13 cellular contexts compared by ENCODE assay signal in the genomic region with DNA sequence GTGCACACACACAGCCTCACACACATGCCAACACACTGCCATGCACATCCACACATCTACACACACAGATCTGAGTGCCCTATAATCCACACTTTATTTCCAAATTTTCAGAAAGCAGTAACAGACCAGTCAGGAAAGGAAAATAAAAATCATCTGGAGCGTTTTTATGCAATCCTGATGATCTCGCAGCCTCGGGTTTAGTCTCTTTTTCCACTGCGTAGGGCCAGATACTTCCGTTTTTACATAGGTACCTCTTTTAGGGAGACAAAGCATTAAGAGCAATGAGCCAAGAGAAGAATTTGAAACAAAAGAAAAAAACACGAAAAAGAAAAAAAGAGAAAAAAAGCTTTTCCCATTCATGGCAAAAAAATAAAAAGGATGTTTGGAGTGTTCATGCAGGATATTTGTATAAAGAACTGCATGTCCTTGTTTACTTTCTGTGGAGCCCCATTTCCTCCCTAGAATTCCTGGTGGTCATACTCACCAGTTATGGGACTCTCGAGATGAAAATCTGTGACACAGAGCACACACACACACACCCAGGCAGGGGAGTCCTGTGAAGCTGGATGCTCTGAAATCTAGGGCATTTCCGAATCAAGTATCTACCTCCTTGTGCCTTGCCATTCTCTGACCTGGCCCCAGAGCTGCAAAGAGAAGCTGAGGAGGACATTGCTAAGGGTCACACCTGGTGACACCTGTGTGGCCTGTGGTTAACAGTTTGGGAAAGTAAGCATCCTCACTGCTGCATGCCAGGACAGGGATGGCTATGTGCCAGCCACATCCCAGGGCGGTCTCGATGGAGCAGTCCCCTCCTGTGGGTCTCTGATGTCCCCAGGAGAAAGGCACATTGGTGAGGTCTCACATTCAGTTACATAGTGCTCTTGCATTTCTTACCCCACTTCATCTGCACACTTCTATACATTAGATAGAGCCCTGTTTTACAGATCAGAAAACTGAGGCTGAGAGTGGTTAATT.
A peak's percentile ranks its signal among the peaks of the same experiment; 100 is the strongest.
DNase-seq lines count a peak whose midpoint lies in the region; ATAC-seq, FAIRE-seq and TF ChIP-seq lines count a peak whose summit lies in the region.
"Had no signal": no experiment of that assay in that cellular context is flagged by ENCODE, and none has a peak within 500 bp of the region (broad histone marks: within the 10 kb centered on the region; RNA-seq: fewer than 3 reads in every experiment).

No MANE protein-coding gene starts in this region.

- H3K9me3 ChIP-seq in RWPE2 (ENCODE audit: severe bottlenecking) (no peaks in the 10 kb centered on the region), endothelial cell of umbilical vein (replicated peaks; ENCODE audit: control insufficient read depth, insufficient read depth, low read length) (no peaks in the 10 kb centered on the region)

- ATAC-seq in RWPE2 (ENCODE audit: low read depth) (peak; percentile 40; the same call in 2 of the 3 replicates), omental fat pad (ENCODE audit: low FRiP score) (no peak)
- ATAC-seq in stimulated activated effector memory CD8-positive, alpha-beta T cell treated with anti-CD3 and anti-CD28 coated beads, Interleukin-12 subunit alpha, Interleukin-12 subunit beta, amount 100 ng/mL, for 72 hours, result no peak

- peak overlapping the region; percentile 5 for H3K4me3 Mint-ChIP-seq in activated naive CD4-positive, alpha-beta T cell treated with anti-CD3 and anti-CD28 coated beads for 36 hours
- H3K4me3 Mint-ChIP-seq in stimulated activated effector memory CD8-positive, alpha-beta T cell treated with anti-CD3 and anti-CD28 coated beads, Interleukin-12 subunit alpha, Interleukin-12 subunit beta, amount 100 ng/mL, for 72 hours, result peak overlapping the region; percentile 14
- H3K4me3 Mint-ChIP-seq: activated naive CD8-positive, alpha-beta T cell treated with anti-CD3 and anti-CD28 coated beads, Interleukin-2, amount 10 ng/mL, durations not matched to agents 7 days and 5 days had no signal

- H3K4me2 ChIP-seq in endothelial cell of umbilical vein (ENCODE audit: insufficient read depth, low read length), result peak overlapping the region; percentile 51

- H2AFZ ChIP-seq in endothelial cell of umbilical vein (ENCODE audit: low read depth, low read length), result no peak overlapping the region

- peaks cover 91% of the 10 kb centered on the region for H3K4me1 Mint-ChIP-seq in activated naive CD4-positive, alpha-beta T cell treated with anti-CD3 and anti-CD28 coated beads for 36 hours (ENCODE audit: low read depth)
- peaks cover 86% of the 10 kb centered on the region for H3K4me1 Mint-ChIP-seq in stimulated activated effector memory CD8-positive, alpha-beta T cell treated with anti-CD3 and anti-CD28 coated beads, Interleukin-12 subunit alpha, Interleukin-12 subunit beta, amount 100 ng/mL, for 72 hours

- TF ChIP-seq CTCF in RWPE2 (IDR thresholded peaks at IDR 0.05; ENCODE audit: poor library complexity, severe bottlenecking), result no peak
- TF ChIP-seq CTCF in endothelial cell of umbilical vein (IDR thresholded peaks at IDR 0.05; ENCODE audit: extremely low read depth in 1 of 2, insufficient read depth in 1 of 2, low read depth in 1 of 2, low read length in 2 of 2), result no peak
- TF ChIP-seq CTCF in omental fat pad (IDR thresholded peaks at IDR 0.05), result no peak

- H3K27me3 ChIP-seq in RWPE2 (ENCODE audit: insufficient read depth, poor library complexity, severe bottlenecking), result no peaks in the 10 kb centered on the region
- H3K27me3 ChIP-seq in endothelial cell of umbilical vein (ENCODE audit: control insufficient read depth in 2 of 2, insufficient read depth in 2 of 2, low read length in 2 of 2), result no peaks in the 10 kb centered on the region

- H3K27ac ChIP-seq in RWPE2 (ENCODE audit: poor library complexity, severe bottlenecking), result peak overlapping the region; percentile 33
- no peak overlapping the region for H3K27ac ChIP-seq in endothelial cell of umbilical vein (ENCODE audit: insufficient read depth, low read depth, low read length)
- H3K27ac ChIP-seq: C4-2B, epithelial cell of prostate had no signal

- H3K27ac Mint-ChIP-seq in activated naive CD4-positive, alpha-beta T cell treated with anti-CD3 and anti-CD28 coated beads for 36 hours, result peak overlapping the region; percentile 24
- peak overlapping the region; percentile 97 for H3K27ac Mint-ChIP-seq in stimulated activated effector memory CD8-positive, alpha-beta T cell treated with anti-CD3 and anti-CD28 coated beads, Interleukin-12 subunit alpha, Interleukin-12 subunit beta, amount 100 ng/mL, for 72 hours
- H3K27ac Mint-ChIP-seq: activated naive CD8-positive, alpha-beta T cell treated with anti-CD3 and anti-CD28 coated beads, Interleukin-2, amount 10 ng/mL, durations not matched to agents 7 days and 5 days had no signal

- FAIRE-seq in endothelial cell of umbilical vein (lab: Jason Lieb, UNC), result peak; percentile 74
- FAIRE-seq: GM12892 had no signal

- H4K20me1 ChIP-seq in endothelial cell of umbilical vein (replicated peaks; ENCODE audit: control insufficient read depth, extremely low read depth, insufficient read depth, low read length), result no peaks in the 10 kb centered on the region

- no peak for DNase-seq in activated naive CD4-positive, alpha-beta T cell treated with anti-CD3 and anti-CD28 coated beads for 36 hours
- DNase-seq in activated naive CD4-positive, alpha-beta T cell treated with anti-CD3 and anti-CD28 coated beads, Interleukin-2, amount 50 U/mL, for 16 hours, result no peak
- DNase-seq in RWPE2 (ENCODE audit: low spot score) (no peak), endothelial cell of umbilical vein (ENCODE audit: low read depth, low spot score) (no peak), omental fat pad (ENCODE audit: low spot score) (no peak), middle frontal gyrus (ENCODE audit: extremely low spot score, low spot score) (no peak)
- no peak for DNase-seq in stimulated activated effector memory CD8-positive, alpha-beta T cell treated with anti-CD3 and anti-CD28 coated beads, Interleukin-12 subunit alpha, Interleukin-12 subunit beta, amount 100 ng/mL, for 72 hours (ENCODE audit: low spot score in 2 of 2)
- no peak for DNase-seq in stimulated activated CD8-positive, alpha-beta memory T cell treated with anti-CD3 and anti-CD28 coated beads, Interleukin-4, amount 100 ng/mL, for 48 hours
- DNase-seq: activated naive CD8-positive, alpha-beta T cell treated with anti-CD3 and anti-CD28 coated beads, Interleukin-2, amount 10 ng/mL, durations not matched to agents 7 days and 5 days; KG1 had no signal

- H3K9me1 ChIP-seq in endothelial cell of umbilical vein (replicated peaks; ENCODE audit: control insufficient read depth, extremely low read depth, insufficient read depth, low read length), result no peaks in the 10 kb centered on the region

- CTCF ChIA-PET in activated naive CD4-positive, alpha-beta T cell treated with anti-CD3 and anti-CD28 coated beads for 36 hours (lab: Charles Lee), result interaction anchor here (1.0 to 2.9 kb wide), 2 partner anchors 17 to 75 kb away, joined by 4 to 8 read pairs; no protein-coding TSS in a partner anchor
- CTCF ChIA-PET in endothelial cell of umbilical vein (lab: Charles Lee), result interaction anchor here (0.9 to 1.4 kb wide), 5 partner anchors 9 to 885 kb away, joined by 3 to 4 read pairs (median 3); no protein-coding TSS in a partner anchor

- H3K4me3 ChIP-seq in RWPE2 (ENCODE audit: severe bottlenecking), result no peak overlapping the region
- no peak overlapping the region for H3K4me3 ChIP-seq in endothelial cell of umbilical vein (replicated peaks in 1 of 3; ENCODE audit: insufficient read depth in 1 of 3, low read depth in 1 of 3, low read length in 3 of 3)

- H3K27me3 Mint-ChIP-seq in activated naive CD4-positive, alpha-beta T cell treated with anti-CD3 and anti-CD28 coated beads for 36 hours (ENCODE audit: low read depth), result no peaks in the 10 kb centered on the region

- POLR2A ChIA-PET in endothelial cell of umbilical vein (lab: Charles Lee), result no interaction called here

- H3K4me1 ChIP-seq in RWPE2 (ENCODE audit: insufficient read depth, poor library complexity, severe bottlenecking) (peaks cover 15% of the 10 kb centered on the region), endothelial cell of umbilical vein (ENCODE audit: control insufficient read depth, extremely low read depth, insufficient read depth, low read length) (peaks cover 15% of the 10 kb centered on the region)

- H3K9ac ChIP-seq in endothelial cell of umbilical vein (replicated peaks; ENCODE audit: extremely low read depth, insufficient read depth, low read length), result no peak overlapping the region

- intact Hi-C loops in activated naive CD4-positive, alpha-beta T cell treated with anti-CD3 and anti-CD28 coated beads for 36 hours (cut with micrococcal nuclease), result loop anchor here (5.0 kb wide), 2 partner anchors 158 to 437 kb away; no protein-coding TSS in a partner anchor
- intact Hi-C loops in endothelial cell of umbilical vein (cut with micrococcal nuclease), result no loop called here

- BruUV-seq in endothelial cell of umbilical vein (replicated peaks; lab: Mats Ljungman, UMichigan), result no TSS peak

- H3K36me3 ChIP-seq in RWPE2 (ENCODE audit: low read depth) (no peaks in the 10 kb centered on the region), endothelial cell of umbilical vein (ENCODE audit: control insufficient read depth in 2 of 2, extremely low read depth in 1 of 2, insufficient read depth in 2 of 2, low read length in 2 of 2) (no peaks in the 10 kb centered on the region)

- no peaks in the 10 kb centered on the region for H3K79me2 ChIP-seq in endothelial cell of umbilical vein (ENCODE audit: control insufficient read depth, insufficient read depth, low read length)

- peaks cover 4% of the 10 kb centered on the region for H3K36me3 Mint-ChIP-seq in activated naive CD4-positive, alpha-beta T cell treated with anti-CD3 and anti-CD28 coated beads for 36 hours (ENCODE audit: low read depth)
- H3K36me3 Mint-ChIP-seq in stimulated activated effector memory CD8-positive, alpha-beta T cell treated with anti-CD3 and anti-CD28 coated beads, Interleukin-12 subunit alpha, Interleukin-12 subunit beta, amount 100 ng/mL, for 72 hours, result peaks cover 30% of the 10 kb centered on the region
- H3K36me3 Mint-ChIP-seq: activated naive CD8-positive, alpha-beta T cell treated with anti-CD3 and anti-CD28 coated beads, Interleukin-2, amount 10 ng/mL, durations not matched to agents 7 days and 5 days had no signal

- no peak for TF ChIP-seq POLR2A in endothelial cell of umbilical vein (IDR thresholded peaks at IDR 0.05; ENCODE audit: low read depth, low read length)

- H3K9me3 Mint-ChIP-seq in activated naive CD4-positive, alpha-beta T cell treated with anti-CD3 and anti-CD28 coated beads for 36 hours, result no peaks in the 10 kb centered on the region
- no peaks in the 10 kb centered on the region for H3K9me3 Mint-ChIP-seq in stimulated activated effector memory CD8-positive, alpha-beta T cell treated with anti-CD3 and anti-CD28 coated beads, Interleukin-12 subunit alpha, Interleukin-12 subunit beta, amount 100 ng/mL, for 72 hours
- H3K9me3 Mint-ChIP-seq: activated naive CD8-positive, alpha-beta T cell treated with anti-CD3 and anti-CD28 coated beads, Interleukin-2, amount 10 ng/mL, durations not matched to agents 7 days and 5 days had no signal

- dilution Hi-C loops in endothelial cell of umbilical vein (cut with MboI; ENCODE audit: extremely low pct_ligation_motif_present, low sequenced_read_pairs), result no loop called here
